9 cellular contexts compared by ENCODE assay signal in the genomic region with DNA sequence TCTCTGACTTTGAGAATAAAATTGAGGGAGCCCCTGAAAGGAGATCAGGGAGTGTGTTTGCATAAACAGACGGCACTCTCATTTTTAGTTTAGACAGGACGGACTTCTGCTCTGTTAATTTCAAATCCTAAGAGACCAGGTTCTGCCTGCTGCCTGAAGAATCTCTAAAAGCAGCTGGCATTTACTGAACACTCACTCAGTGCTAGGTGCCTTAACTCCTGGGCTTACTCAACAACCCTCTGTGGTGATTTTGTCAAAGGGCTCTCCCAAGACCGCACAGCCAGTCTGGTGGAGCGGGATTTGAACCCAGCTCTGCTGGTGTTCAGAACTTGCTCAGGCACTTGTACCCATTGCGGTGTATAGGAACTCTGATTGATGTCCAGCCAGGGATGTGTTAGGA. TPM values are rescaled to one million over a fixed set of nuclear protein-coding genes. Genes with fewer than 3 reads are reported as not detected.
A peak's percentile ranks its signal among the peaks of the same experiment; 100 is the strongest.
DNase-seq lines count a peak whose midpoint lies in the region; ATAC-seq and TF ChIP-seq lines count a peak whose summit lies in the region.
"Had no signal": no experiment of that assay in that cellular context is flagged by ENCODE, and none has a peak within 500 bp of the region (broad histone marks: within the 10 kb centered on the region; RNA-seq: fewer than 3 reads in every experiment).

No MANE protein-coding gene starts in this region.

- H3K9me3 Mint-ChIP-seq in MCF 10A (ENCODE audit: unreplicated experiment): no peaks in the 10 kb centered on the region
- H3K9me3 Mint-ChIP-seq in activated CD8-positive, alpha-beta T cell treated with anti-CD3 and anti-CD28 coated beads for 36 hours: no peaks in the 10 kb centered on the region
- no peaks in the 10 kb centered on the region for H3K9me3 Mint-ChIP-seq in memory B cell

- H3K36me3 Mint-ChIP-seq in MCF 10A (ENCODE audit: insufficient read depth, unreplicated experiment) (no peaks in the 10 kb centered on the region), memory B cell (peaks cover 2% of the 10 kb centered on the region)
- H3K36me3 Mint-ChIP-seq in activated CD8-positive, alpha-beta T cell treated with anti-CD3 and anti-CD28 coated beads for 36 hours (ENCODE audit: low read depth): peaks cover 51% of the 10 kb centered on the region

- H3K27me3 Mint-ChIP-seq in MCF 10A (ENCODE audit: insufficient read depth, unreplicated experiment) (no peaks in the 10 kb centered on the region), memory B cell (no peaks in the 10 kb centered on the region)
- H3K27me3 Mint-ChIP-seq in activated CD8-positive, alpha-beta T cell treated with anti-CD3 and anti-CD28 coated beads for 36 hours: no peaks in the 10 kb centered on the region

- no TSS peak for BruUV-seq in MCF 10A (replicated peaks; lab: Mats Ljungman, UMichigan)

- H3K9me3 ChIP-seq in breast epithelium: no peaks in the 10 kb centered on the region
- H3K9me3 ChIP-seq in transverse colon: no peaks in the 10 kb centered on the region

- no peaks in the 10 kb centered on the region for H3K36me3 ChIP-seq in breast epithelium
- H3K36me3 ChIP-seq in transverse colon: no peaks in the 10 kb centered on the region

- H3K4me1 Mint-ChIP-seq in MCF 10A (ENCODE audit: insufficient read depth, unreplicated experiment) (peaks cover 4% of the 10 kb centered on the region), memory B cell (peaks cover 44% of the 10 kb centered on the region)
- H3K4me1 Mint-ChIP-seq in activated CD8-positive, alpha-beta T cell treated with anti-CD3 and anti-CD28 coated beads for 36 hours (ENCODE audit: low read depth): peaks cover 49% of the 10 kb centered on the region

- CTCF ChIA-PET in MCF 10A (lab: Yijun Ruan, JAX): interaction anchor here (1.0 to 1.5 kb wide), 2 partner anchors 59 to 128 kb away, joined by 3 to 6 read pairs; no protein-coding TSS in a partner anchor
- CTCF ChIA-PET in activated CD8-positive, alpha-beta T cell treated with anti-CD3 and anti-CD28 coated beads for 36 hours (lab: Charles Lee): interaction anchor here (1.0 to 5.0 kb wide), 4 partner anchors 15 to 134 kb away, joined by 3 to 76 read pairs (median 14); a partner anchor contains a TSS

- ATAC-seq in activated CD8-positive, alpha-beta T cell treated with anti-CD3 and anti-CD28 coated beads for 36 hours: no peak
- no peak for ATAC-seq in memory B cell (ENCODE audit: low read depth)

- no peak for DNase-seq in breast epithelium (ENCODE audit: low spot score in 2 of 2)
- no peak for DNase-seq in MCF 10A (ENCODE audit: unreplicated experiment)
- peak; percentile 35 for DNase-seq in activated CD8-positive, alpha-beta T cell treated with anti-CD3 and anti-CD28 coated beads for 36 hours
- DNase-seq in memory B cell (ENCODE audit: low spot score in 2 of 2): no peak
- DNase-seq in transverse colon: no peak
- no peak for DNase-seq in DMS79 treated with DMSO at 0.1 percent for 48 hours (lab: John Stamatoyannopoulos, UW)
- DNase-seq in posterior cingulate gyrus: no peak
- no peak for DNase-seq in SKM-1 (lab: John Stamatoyannopoulos, UW; ENCODE audit: unreplicated experiment)
- DNase-seq: NCI-H1417 had no signal

- H3K4me3 Mint-ChIP-seq in MCF 10A (ENCODE audit: unreplicated experiment): no peak overlapping the region
- peak overlapping the region; percentile 94 for H3K4me3 Mint-ChIP-seq in activated CD8-positive, alpha-beta T cell treated with anti-CD3 and anti-CD28 coated beads for 36 hours
- peak overlapping the region; percentile 95 for H3K4me3 Mint-ChIP-seq in memory B cell

- POLR2A ChIA-PET in MCF 10A (lab: Yijun Ruan, JAX): no interaction called here
- POLR2A ChIA-PET in activated CD8-positive, alpha-beta T cell treated with anti-CD3 and anti-CD28 coated beads for 36 hours (lab: Charles Lee): interaction anchor here (1.3 to 5.3 kb wide), 10 partner anchors 9 to 160 kb away, joined by 3 to 69 read pairs (median 10); a partner anchor contains a TSS

- H3K27ac Mint-ChIP-seq in MCF 10A (ENCODE audit: low read depth, unreplicated experiment) (no peak overlapping the region), memory B cell (peak overlapping the region; percentile 92)
- peak overlapping the region; percentile 97 for H3K27ac Mint-ChIP-seq in activated CD8-positive, alpha-beta T cell treated with anti-CD3 and anti-CD28 coated beads for 36 hours

- peak overlapping the region in 1 of 2 donors; percentile 96 for H3K27ac ChIP-seq in breast epithelium
- peak overlapping the region; percentile 94 to 99 (median 96) for H3K27ac ChIP-seq in transverse colon

- 71% methylated on average over 3 to 5 of the region's 5 CpGs for WGBS in transverse colon (ENCODE audit: low coverage in 1 of 2), 2 donors

- H3K27me3 ChIP-seq in breast epithelium (no peaks in the 10 kb centered on the region), transverse colon (no peaks in the 10 kb centered on the region)

- in situ Hi-C loops in transverse colon (cut with MboI; ENCODE audit: low pct_ligation_motif_present in 1 of 4, low pct_unique_long_range_greater_than_20kb in 1 of 4, low sequenced_read_pairs in 3 of 4): loop anchor here in 1 of 4 donors (10.0 kb wide), 1 partner anchor 54 kb away; no protein-coding TSS in a partner anchor

- TF ChIP-seq EP300 in transverse colon (IDR thresholded peaks at IDR 0.05; ENCODE audit: low read depth): no peak

- intact Hi-C loops in breast epithelium (cut with DNase I; ENCODE audit: low total_unique reads) (no loop called here), MCF 10A (cut with micrococcal nuclease) (no loop called here), transverse colon (cut with DNase I; ENCODE audit: low total_unique reads) (no loop called here), posterior cingulate gyrus (cut with DNase I) (loop anchor here (5.0 kb wide), 1 partner anchor 54 kb away; no protein-coding TSS in a partner anchor)
- intact Hi-C loops in activated CD8-positive, alpha-beta T cell treated with anti-CD3 and anti-CD28 coated beads for 36 hours (cut with micrococcal nuclease): loop anchor here (5.0 to 10.0 kb wide), 4 partner anchors 36 to 124 kb away; no protein-coding TSS in a partner anchor

- no peak for TF ChIP-seq POLR2A in breast epithelium (IDR thresholded peaks at IDR 0.05)
- no peak for TF ChIP-seq POLR2A in transverse colon (IDR thresholded peaks at IDR 0.05)

- H3K4me3 ChIP-seq in breast epithelium (peak overlapping the region in 2 of 3 donors; percentile 67 to 73), transverse colon (peak overlapping the region in 1 of 4 donors; percentile 80)

- TF ChIP-seq CTCF in breast epithelium (IDR thresholded peaks at IDR 0.05): no peak
- TF ChIP-seq CTCF in MCF 10A (IDR thresholded peaks at IDR 0.05; ENCODE audit: unreplicated experiment): no peak
- no peak for TF ChIP-seq CTCF in activated CD8-positive, alpha-beta T cell treated with anti-CD3 and anti-CD28 coated beads for 36 hours (IDR thresholded peaks at IDR 0.05)
- TF ChIP-seq CTCF in transverse colon (IDR thresholded peaks at IDR 0.05): no peak

- H3K4me1 ChIP-seq in breast epithelium (peaks cover 3% of the 10 kb centered on the region in 2 donors), transverse colon (peaks cover 6 to 70% (median 52%) of the 10 kb centered on the region in 4 donors)

RNA-seq across cellular contexts. Expression of a gene that starts 2.2 kb away (rescaled TPM):
- total RNA-seq in breast epithelium (10 to 100 TPM in 1 of 3 donors, 1 to 10 TPM in 2; 6.0 to 12.5 (median 6.7) TPM), MCF 10A (2022) (12.1 and 16.3 TPM in 2 replicates), transverse colon (1 to 10 TPM; 7.5 to 9.1 (median 8.2) TPM)
- 10 to 100 TPM; 37.0 to 38.1 TPM for total RNA-seq in activated CD8-positive, alpha-beta T cell treated with anti-CD3 and anti-CD28 coated beads for 36 hours

RNA-seq across cellular contexts. Expression of a gene that starts 40.9 kb away (rescaled TPM):
- total RNA-seq in breast epithelium (1 to 10 TPM in 1 of 3 donors, under 1 TPM in 1, not detected in 1; 0.29 to 2.0 TPM), MCF 10A (2022) (0.35 and 0.52 TPM in 2 replicates), transverse colon (under 1 TPM in 1 of 4 donors, not detected in 3; 0.48 TPM)
- 1 to 10 TPM in 1 of 2 experiments, under 1 TPM in 1; 0.51 to 1.1 TPM for total RNA-seq in activated CD8-positive, alpha-beta T cell treated with anti-CD3 and anti-CD28 coated beads for 36 hours

RNA-seq across cellular contexts. Expression of a gene that starts 47.7 kb away (rescaled TPM):
- total RNA-seq in breast epithelium (10 to 100 TPM; 12.3 to 26.8 (median 16.7) TPM), MCF 10A (2022) (15.5 and 19.5 TPM in 2 replicates), transverse colon (10 to 100 TPM in 3 of 4 donors, 1 to 10 TPM in 1; 7.2 to 39.3 (median 15.2) TPM)
- total RNA-seq in activated CD8-positive, alpha-beta T cell treated with anti-CD3 and anti-CD28 coated beads for 36 hours: 10 to 100 TPM; 61.0 to 61.7 TPM

Comparison
In these comparisons a context has a peak if more than half of its experiments do, and no peak if none do; other contexts are left out.
1. intact Hi-C loops: an anchor here in activated CD8-positive, alpha-beta T cell treated with anti-CD3 and anti-CD28 coated beads for 36 hours (5.0 to 10.0 kb wide) and posterior cingulate gyrus (5.0 kb wide); none called in breast epithelium, MCF 10A and transverse colon.